Comparison of ENCODE assay signal across 11 cellular contexts in genomic region chr1:114508386-114508898, GRCh38. TPM values are rescaled to one million over a fixed set of nuclear protein-coding genes. Genes with fewer than 3 reads are reported as not detected.
DNase-seq lines count a peak whose midpoint lies in the region; ATAC-seq and TF ChIP-seq lines count a peak whose summit lies in the region.
"Had no signal": no experiment of that assay in that cellular context is flagged by ENCODE, and none has a peak within 500 bp of the region (broad histone marks: within the 10 kb centered on the region; RNA-seq: fewer than 3 reads in every experiment).

No MANE protein-coding gene starts in this region.

- H3K9me3 Mint-ChIP-seq in T-helper 2 cell treated with Interferon-gamma antibody and Interleukin-4, amounts not matched to agents 5 μg/mL and 100 μg/mL, for 36 hours, result no peaks in the 10 kb centered on the region
- H3K9me3 Mint-ChIP-seq in progenitor cell of endocrine pancreas (ENCODE audit: low read depth) (no peaks in the 10 kb centered on the region), CD14-positive monocyte (peaks cover 0 to 5% (median 0%) of the 10 kb centered on the region in 7 donors)

- peaks cover 60% of the 10 kb centered on the region for H3K4me1 Mint-ChIP-seq in T-helper 2 cell treated with Interferon-gamma antibody and Interleukin-4, amounts not matched to agents 5 μg/mL and 100 μg/mL, for 36 hours (ENCODE audit: low read depth)
- peaks cover 49% of the 10 kb centered on the region for H3K4me1 Mint-ChIP-seq in progenitor cell of endocrine pancreas (ENCODE audit: low read depth)
- peaks cover 54% of the 10 kb centered on the region for H3K4me1 Mint-ChIP-seq in CD14-positive monocyte

- H3K4me3 ChIP-seq in SK-N-MC, result peak overlapping the region; percentile 91
- peak overlapping the region; percentile 4 for H3K4me3 ChIP-seq in epithelial cell of esophagus (ENCODE audit: low read length)

- no peak for TF ChIP-seq CTCF in epithelial cell of esophagus (IDR thresholded peaks at IDR 0.05; ENCODE audit: insufficient read depth, low read depth, low read length, missing control alignments)
- TF ChIP-seq CTCF in progenitor cell of endocrine pancreas (IDR thresholded peaks at IDR 0.05; ENCODE audit: unreplicated experiment), result no peak
- TF ChIP-seq CTCF in CD14-positive monocyte (IDR thresholded peaks at IDR 0.05), result no peak

- H3K36me3 Mint-ChIP-seq in T-helper 2 cell treated with Interferon-gamma antibody and Interleukin-4, amounts not matched to agents 5 μg/mL and 100 μg/mL, for 36 hours (ENCODE audit: low read depth), result peaks cover 37% of the 10 kb centered on the region
- H3K36me3 Mint-ChIP-seq in progenitor cell of endocrine pancreas (ENCODE audit: insufficient read depth) (peaks cover 5% of the 10 kb centered on the region), CD14-positive monocyte (peaks cover 15 to 28% of the 10 kb centered on the region in 2 donors)

- H3K27me3 Mint-ChIP-seq in T-helper 2 cell treated with Interferon-gamma antibody and Interleukin-4, amounts not matched to agents 5 μg/mL and 100 μg/mL, for 36 hours (ENCODE audit: low read depth), result no peaks in the 10 kb centered on the region
- H3K27me3 Mint-ChIP-seq in progenitor cell of endocrine pancreas (no peaks in the 10 kb centered on the region), CD14-positive monocyte (ENCODE audit: low read depth in 3 of 3) (peaks cover 0 to 10% (median 2%) of the 10 kb centered on the region in 3 donors)

- DNase-seq in T-helper 2 cell treated with Interferon-gamma antibody and Interleukin-4, amounts not matched to agents 5 μg/mL and 100 μg/mL, for 36 hours (ENCODE audit: low spot score), result no peak
- DNase-seq in T-helper 2 cell (no peak), SK-N-MC (ENCODE audit: low read depth, low spot score) (no peak), epithelial cell of esophagus (ENCODE audit: low read depth) (no peak), progenitor cell of endocrine pancreas (ENCODE audit: low spot score, unreplicated experiment) (no peak), NCI-H1092 (lab: John Stamatoyannopoulos, UW) (no peak), CD14-positive monocyte (ENCODE audit: low spot score) (no peak)
- DNase-seq: activated CD8-positive, alpha-beta memory T cell treated with anti-CD3 and anti-CD28 coated beads, Interleukin-2, amount 50 U/mL, for 48 hours; NCI-H2081 treated with DMSO at 0.1 percent for 48 hours; Right ventricle myocardium superior had no signal

- H3K9ac ChIP-seq in SK-N-MC (ENCODE audit: insufficient read length), result peak overlapping the region; percentile 90

- H3K27ac Mint-ChIP-seq in T-helper 2 cell treated with Interferon-gamma antibody and Interleukin-4, amounts not matched to agents 5 μg/mL and 100 μg/mL, for 36 hours, result no peak overlapping the region
- H3K27ac Mint-ChIP-seq in progenitor cell of endocrine pancreas (no peak overlapping the region), CD14-positive monocyte (peak overlapping the region in 2 of 7 donors; percentile 17 to 31)

- no peak for TF ChIP-seq POLR2A in GM18505 (IDR thresholded peaks at IDR 0.05; ENCODE audit: borderline replicate concordance, extremely low read depth, insufficient read depth, insufficient read length)

- peaks cover 28% of the 10 kb centered on the region for H3K36me3 ChIP-seq in SK-N-MC (ENCODE audit: insufficient read depth, low read length)

- intact Hi-C loops in CD14-positive monocyte (cut with micrococcal nuclease), result no loop called here

- no peak overlapping the region for H3K27ac ChIP-seq in SK-N-MC

- peak overlapping the region; percentile 88 for H3K4me3 Mint-ChIP-seq in T-helper 2 cell treated with Interferon-gamma antibody and Interleukin-4, amounts not matched to agents 5 μg/mL and 100 μg/mL, for 36 hours
- H3K4me3 Mint-ChIP-seq in progenitor cell of endocrine pancreas (ENCODE audit: low read depth) (peak overlapping the region; percentile 92), CD14-positive monocyte (peak overlapping the region in 1 of 2 donors; percentile 94)

- H3K9me3 ChIP-seq in SK-N-MC (ENCODE audit: low read depth, low read length), result no peaks in the 10 kb centered on the region

- no peak for ATAC-seq in GM18505 (IDR thresholded peaks at IDR 0.05; ENCODE audit: unreplicated experiment)

RNA-seq across cellular contexts. Expression of gene TRIM33, which starts 2.6 kb away (rescaled TPM):
- total RNA-seq in progenitor cell of endocrine pancreas, result 66.5 and 68.7 TPM in 2 replicates
- polyA plus RNA-seq in CD14-positive monocyte, result 10 to 100 TPM; 11.8 to 16.5 TPM
